Comparison of ENCODE assay signal across 15 cellular contexts in genomic region chr16:30054451-30054850, GRCh38. TPM values are rescaled to one million over a fixed set of nuclear protein-coding genes. Genes with fewer than 3 reads are reported as not detected.
DNase-seq lines count a peak whose midpoint lies in the region; ATAC-seq, FAIRE-seq and TF ChIP-seq lines count a peak whose summit lies in the region.
"Had no signal": no experiment of that assay in that cellular context is flagged by ENCODE, and none has a peak within 500 bp of the region (broad histone marks: within the 10 kb centered on the region; RNA-seq: fewer than 3 reads in every experiment).

No MANE protein-coding gene starts in this region.

- no peaks in the 10 kb centered on the region for H3K27me3 ChIP-seq in K562 (ENCODE audit: control insufficient read depth in 2 of 2, insufficient read depth in 2 of 2, low read length in 2 of 2)
- H3K27me3 ChIP-seq: upper lobe of left lung had no signal

- peak overlapping the region; percentile 81 for H3K27ac Mint-ChIP-seq in HFFc6
- H3K27ac Mint-ChIP-seq in nephron, result peak overlapping the region in 2 of 3 experiments; percentile 51

- peak overlapping the region; percentile 67 for H3K4me2 ChIP-seq in K562 (ENCODE audit: insufficient read depth, low read length)

- H3K9me1 ChIP-seq in K562 (ENCODE audit: control insufficient read depth, insufficient read depth, low read length), result no peaks in the 10 kb centered on the region

- 57% methylated on average over 8 of the region's 8 CpGs for WGBS in K562 (ENCODE audit: insufficient coverage, low coverage, missing lambda C conversion rate)

- H3K4me1 Mint-ChIP-seq in HFFc6 (ENCODE audit: low read depth) (peaks cover 36% of the 10 kb centered on the region), nephron (peaks cover 43% of the 10 kb centered on the region)

- H3K4me1 ChIP-seq in K562 (replicated peaks in 1 of 2; ENCODE audit: control insufficient read depth in 2 of 2, insufficient read depth in 2 of 2, low read length in 2 of 2), result peaks cover 19 to 32% of the 10 kb centered on the region in 2 experiments

- no peaks in the 10 kb centered on the region for H3K9me3 ChIP-seq in K562 (replicated peaks; ENCODE audit: control insufficient read depth, insufficient read depth, low read depth, low read length)
- H3K9me3 ChIP-seq: upper lobe of left lung had no signal

- FAIRE-seq in K562 (lab: Jason Lieb, UNC), result no peak
- FAIRE-seq: A204.1, H1 had no signal

- H2AFZ ChIP-seq in K562 (ENCODE audit: low read depth, low read length), result peak overlapping the region; percentile 40

- POLR2A ChIA-PET in K562 (lab: Yijun Ruan, JAX), result interaction anchor here (0.6 to 4.2 kb wide), 3 partner anchors 12 to 261 kb away, joined by 3 to 29 read pairs (median 6); partner anchors contain the start of gene ALDOA

- TF ChIP-seq CTCF in HFFc6 (IDR thresholded peaks at IDR 0.05) (no peak), K562 (IDR thresholded peaks at IDR 0.05 in 2 of 3, conservative IDR thresholded peaks at IDR 0.05 in 1 of 3; ENCODE audit: insufficient read depth in 2 of 3, low read depth in 1 of 3, low read length in 3 of 3) (no peak), nephron (IDR thresholded peaks at IDR 0.05; ENCODE audit: unreplicated experiment in 3 of 3) (no peak)

- H4K20me1 ChIP-seq in K562 (replicated peaks; ENCODE audit: control insufficient read depth, insufficient read depth, low read length), result peaks cover 4% of the 10 kb centered on the region; the same call in 1 of the 2 replicates

- H3K27me3 Mint-ChIP-seq in HFFc6 (ENCODE audit: insufficient read depth), result peaks cover 2% of the 10 kb centered on the region
- H3K27me3 Mint-ChIP-seq in nephron (ENCODE audit: low read depth), result no peaks in the 10 kb centered on the region

- no peak overlapping the region for H3K4me3 ChIP-seq in K562

- H3K36me3 ChIP-seq in K562 (ENCODE audit: control insufficient read depth, insufficient read depth, low read length), result 0 out of 3 replicates have a peak, but pooled peaks cover 5% of the 10 kb centered on the region
- H3K36me3 ChIP-seq: upper lobe of left lung had no signal

- in situ Hi-C loops in K562 (cut with MboI), result no loop called here

- H3K36me3 Mint-ChIP-seq in HFFc6 (ENCODE audit: low read depth), result peaks cover 9% of the 10 kb centered on the region; the same call in 1 of the 2 replicates
- peaks cover 4% of the 10 kb centered on the region for H3K36me3 Mint-ChIP-seq in nephron (ENCODE audit: low read depth)

- BruUV-seq in K562 (replicated peaks; lab: Mats Ljungman, UMichigan), result no TSS peak

- no peak for TF ChIP-seq POLR2A in K562 (conservative IDR thresholded peaks at IDR 0.05)

- ATAC-seq in K562, result no peak
- ATAC-seq in HG02870 (IDR thresholded peaks at IDR 0.05; ENCODE audit: unreplicated experiment), result no peak

- peak; percentile 26 to 55 for DNase-seq in NCI-H524 (lab: John Stamatoyannopoulos, UW)
- DNase-seq in NCI-H524 treated with DMSO at 0.1 percent for 48 hours (lab: John Stamatoyannopoulos, UW), result no peak
- no peak for DNase-seq in HFFc6
- no peak for DNase-seq in K562 (ENCODE audit: extremely low read depth in 1 of 4, low spot score in 3 of 4)
- DNase-seq in UCSD-AML1 (lab: John Stamatoyannopoulos, UW; ENCODE audit: unreplicated experiment), result no peak
- no peak for DNase-seq in stimulated activated CD4-positive, alpha-beta T cell treated with anti-CD3 and anti-CD28 coated beads, Interleukin-2, amount 100 ng/mL, for 48 hours
- DNase-seq: activated T-cell treated with anti-CD3 and anti-CD28 coated beads for 4 hours, NCI-H446 treated with DMSO at 0.1 percent for 48 hours had no signal

- no peaks in the 10 kb centered on the region for H3K9me3 Mint-ChIP-seq in HFFc6
- no peaks in the 10 kb centered on the region for H3K9me3 Mint-ChIP-seq in nephron

- H3K4me3 Mint-ChIP-seq in HFFc6 (peak overlapping the region; percentile 90), nephron (peak overlapping the region; percentile 81 to 87 (median 84))

- CTCF ChIA-PET in K562 (lab: Yijun Ruan, JAX; ENCODE audit: low intra/inter-chr PET ratio), result no interaction called here

- H3K9ac ChIP-seq in K562 (ENCODE audit: insufficient read depth in 1 of 2, low read depth in 2 of 2, low read length in 2 of 2), result peak overlapping the region in 1 of 2 experiments; percentile 49; a peak in 1 of 4 replicates

- no peak for TF ChIP-seq RAD21 in K562 (CRISPR knock-in tag; conservative IDR thresholded peaks at IDR 0.05 in 1 of 2, IDR thresholded peaks at IDR 0.05 in 1 of 2)

- peaks cover 14% of the 10 kb centered on the region; the same call in 2 of the 3 replicates for H3K79me2 ChIP-seq in K562 (ENCODE audit: control insufficient read depth, insufficient read depth, low read length)

- no peak for TF ChIP-seq EP300 in K562 (IDR thresholded peaks at IDR 0.05; ENCODE audit: low read length)

- intact Hi-C loops in K562 (cut with micrococcal nuclease), result no loop called here

- no peak overlapping the region; the same call in 2 of the 3 replicates for H3K27ac ChIP-seq in K562 (ENCODE audit: extremely low read depth, low read depth, low read length)

RNA-seq across cellular contexts. Expression of gene ALDOA, which starts 11.1 kb away (rescaled TPM):
- total RNA-seq in HFFc6 (2021; fragmentation: NEBNext Ultra II Directional; extraction: Animal tissue kit (Norgen Biotek cat#: 25700)), result 1,000 to 10,000 TPM; 1,621 to 1,937 (median 1,752) TPM
- 353 and 782 TPM in 2 replicates for total RNA-seq in K562 (2011; cell fraction: chromatin; rRNA removed; ENCODE audit: low replicate concordance)
- 1,073 and 1,081 TPM in 2 replicates for total RNA-seq in K562 (2011; cell fraction: nucleolus; rRNA removed)
- 670 and 734 TPM in 2 replicates for total RNA-seq in K562 (2011; cell fraction: nucleoplasm; rRNA removed)
- 1,524 and 2,127 TPM in 2 replicates for total RNA-seq in K562 (2014; rRNA removed)
- 349 and 485 TPM in 2 replicates for total RNA-seq in K562 (2014; rRNA removed; fragmentation: Illumina TruSeq; extraction: Trizol)
- 1,293 TPM in 2 replicates for total RNA-seq in K562 (2015; rRNA removed; fragmentation: Illumina TruSeq; extraction: Trizol)
- total RNA-seq in K562 (2021), result 2,182 and 2,224 TPM in 2 replicates
- polyA plus RNA-seq in K562 (2011; rRNA removed), result 1,608 and 2,690 TPM in 2 replicates
- polyA plus RNA-seq in K562 (2011; cell fraction: cytosol; rRNA removed), result 3,531 and 4,006 TPM in 2 replicates
- polyA plus RNA-seq in K562 (2011; cell fraction: nucleus; rRNA removed), result 1,789 and 1,816 TPM in 2 replicates
- 2,117 and 3,116 TPM in 2 replicates for polyA plus RNA-seq in K562 (2012)
- 1,472 and 2,010 TPM in 2 replicates for polyA plus RNA-seq in K562 (2014; fragmentation: Illumina TruSeq; extraction: Trizol)
- polyA plus RNA-seq in K562 (2014; fragmentation: Nextera tagmentation; extraction: Ambion mirVana), result 100 to 1,000 TPM; 311 to 650 TPM
- 1,079 and 1,272 TPM in 2 replicates for polyA plus RNA-seq in K562 (2014; rRNA removed)
- polyA minus RNA-seq in K562 (2011; rRNA and poly(A)+ RNA removed), result 1,182 and 1,195 TPM in 2 replicates
- polyA minus RNA-seq in K562 (2011; cell fraction: cytosol; rRNA and poly(A)+ RNA removed), result 2,149 and 3,513 TPM in 2 replicates
- 407 and 747 TPM in 2 replicates for polyA minus RNA-seq in K562 (2011; cell fraction: nucleus; rRNA and poly(A)+ RNA removed)

RNA-seq across cellular contexts. Expression of gene PPP4C, which starts 21.3 kb away (rescaled TPM):
- 100 to 1,000 TPM; 111 to 135 (median 123) TPM for total RNA-seq in HFFc6 (2021; fragmentation: NEBNext Ultra II Directional; extraction: Animal tissue kit (Norgen Biotek cat#: 25700))
- 46.3 and 109 TPM in 2 replicates for total RNA-seq in K562 (2011; cell fraction: chromatin; rRNA removed; ENCODE audit: low replicate concordance)
- 90.3 and 97.7 TPM in 2 replicates for total RNA-seq in K562 (2011; cell fraction: nucleolus; rRNA removed)
- total RNA-seq in K562 (2011; cell fraction: nucleoplasm; rRNA removed), result 76.9 and 90.5 TPM in 2 replicates
- total RNA-seq in K562 (2014; rRNA removed) (131 and 171 TPM in 2 replicates), K562 (2014; rRNA removed; fragmentation: Illumina TruSeq; extraction: Trizol) (38.9 and 59.9 TPM in 2 replicates), K562 (2015; rRNA removed; fragmentation: Illumina TruSeq; extraction: Trizol) (107 and 115 TPM in 2 replicates), K562 (2021) (158 TPM in 2 replicates)
- polyA plus RNA-seq in K562 (2011; rRNA removed) (153 and 187 TPM in 2 replicates), K562 (2014; fragmentation: Illumina TruSeq; extraction: Trizol) (138 and 157 TPM in 2 replicates), K562 (2014; fragmentation: Nextera tagmentation; extraction: Ambion mirVana) (10 to 100 TPM in 1 of 2 experiments, 1 to 10 TPM in 1; 3.5 to 10.7 TPM), K562 (2014; rRNA removed) (183 TPM in 2 replicates)
- polyA plus RNA-seq in K562 (2011; cell fraction: cytosol; rRNA removed), result 311 and 402 TPM in 2 replicates
- 149 and 168 TPM in 2 replicates for polyA plus RNA-seq in K562 (2011; cell fraction: nucleus; rRNA removed)
- polyA plus RNA-seq in K562 (2012), result 161 and 166 TPM in 2 replicates
- polyA minus RNA-seq in K562 (2011; rRNA and poly(A)+ RNA removed), result 162 and 295 TPM in 2 replicates
- 136 and 139 TPM in 2 replicates for polyA minus RNA-seq in K562 (2011; cell fraction: cytosol; rRNA and poly(A)+ RNA removed)
- polyA minus RNA-seq in K562 (2011; cell fraction: nucleus; rRNA and poly(A)+ RNA removed), result 23.2 and 36.2 TPM in 2 replicates

RNA-seq across cellular contexts. Expression of gene TLCD3B, which starts 23.4 kb away (rescaled TPM):
- under 1 TPM in 4 of 6 experiments, not detected in 2; 0.28 to 0.39 (median 0.33) TPM for total RNA-seq in HFFc6 (2021; fragmentation: NEBNext Ultra II Directional; extraction: Animal tissue kit (Norgen Biotek cat#: 25700))
- total RNA-seq in K562 (2011; cell fraction: chromatin; rRNA removed; ENCODE audit: low replicate concordance), result 0.35 and 1.1 TPM in 2 replicates
- total RNA-seq in K562 (2011; cell fraction: nucleolus; rRNA removed), result 0.67 and 0.92 TPM in 2 replicates
- total RNA-seq in K562 (2011; cell fraction: nucleoplasm; rRNA removed), result 0.66 and 0.76 TPM in 2 replicates
- total RNA-seq in K562 (2014; rRNA removed) (0.08 and 0.23 TPM in 2 replicates), K562 (2014; rRNA removed; fragmentation: Illumina TruSeq; extraction: Trizol) (not detected in 2 replicates), K562 (2015; rRNA removed; fragmentation: Illumina TruSeq; extraction: Trizol) (0.19 TPM in 1 of 2 replicates, not detected in the other), K562 (2021) (0.20 and 0.22 TPM in 2 replicates)
- polyA plus RNA-seq in K562 (2011; rRNA removed) (0.10 and 0.84 TPM in 2 replicates), K562 (2014; fragmentation: Illumina TruSeq; extraction: Trizol) (0.47 and 0.52 TPM in 2 replicates), K562 (2014; fragmentation: Nextera tagmentation; extraction: Ambion mirVana) (not detected), K562 (2014; rRNA removed) (0.24 and 0.43 TPM in 2 replicates)
- polyA plus RNA-seq in K562 (2011; cell fraction: cytosol; rRNA removed), result 0.30 and 0.63 TPM in 2 replicates
- 1.3 and 1.8 TPM in 2 replicates for polyA plus RNA-seq in K562 (2011; cell fraction: nucleus; rRNA removed)
- 0.40 and 1.6 TPM in 2 replicates for polyA plus RNA-seq in K562 (2012)
- polyA minus RNA-seq in K562 (2011; rRNA and poly(A)+ RNA removed), result 0.33 TPM in 1 of 2 replicates, not detected in the other
- polyA minus RNA-seq in K562 (2011; cell fraction: cytosol; rRNA and poly(A)+ RNA removed), result not detected in 2 replicates
- 0.13 and 0.22 TPM in 2 replicates for polyA minus RNA-seq in K562 (2011; cell fraction: nucleus; rRNA and poly(A)+ RNA removed)
- total RNA-seq: lower leg skin had no signal

RNA-seq across cellular contexts. Expression of gene C16orf92, which starts 31.5 kb away (rescaled TPM):
- total RNA-seq in HFFc6 (2021; fragmentation: NEBNext Ultra II Directional; extraction: Animal tissue kit (Norgen Biotek cat#: 25700)), result not detected
- total RNA-seq in K562 (2011; cell fraction: chromatin; rRNA removed; ENCODE audit: low replicate concordance), result not detected in 2 replicates
- not detected in 2 replicates for total RNA-seq in K562 (2011; cell fraction: nucleolus; rRNA removed)
- total RNA-seq in K562 (2011; cell fraction: nucleoplasm; rRNA removed), result not detected in 2 replicates
- total RNA-seq in K562 (2014; rRNA removed) (not detected in 2 replicates), K562 (2014; rRNA removed; fragmentation: Illumina TruSeq; extraction: Trizol) (not detected in 2 replicates), K562 (2015; rRNA removed; fragmentation: Illumina TruSeq; extraction: Trizol) (not detected in 2 replicates), K562 (2021) (not detected in 2 replicates)
- polyA plus RNA-seq in K562 (2011; rRNA removed) (not detected in 2 replicates), K562 (2014; fragmentation: Illumina TruSeq; extraction: Trizol) (not detected in 2 replicates), K562 (2014; fragmentation: Nextera tagmentation; extraction: Ambion mirVana) (not detected), K562 (2014; rRNA removed) (not detected in 2 replicates)
- polyA plus RNA-seq in K562 (2011; cell fraction: cytosol; rRNA removed), result not detected in 2 replicates
- polyA plus RNA-seq in K562 (2011; cell fraction: nucleus; rRNA removed), result not detected in 2 replicates
- polyA plus RNA-seq in K562 (2012), result not detected in 2 replicates
- polyA minus RNA-seq in K562 (2011; rRNA and poly(A)+ RNA removed), result not detected in 2 replicates
- polyA minus RNA-seq in K562 (2011; cell fraction: cytosol; rRNA and poly(A)+ RNA removed), result not detected in 2 replicates
- polyA minus RNA-seq in K562 (2011; cell fraction: nucleus; rRNA and poly(A)+ RNA removed), result not detected in 2 replicates
- total RNA-seq: H1, lower leg skin, renal cortical epithelial cell, upper lobe of left lung had no signal
- polyA plus RNA-seq: H1 had no signal

RNA-seq across cellular contexts. Expression of gene TBX6, which starts 37.3 kb away (rescaled TPM):
- total RNA-seq in HFFc6 (2021; fragmentation: NEBNext Ultra II Directional; extraction: Animal tissue kit (Norgen Biotek cat#: 25700)), result under 1 TPM; 0.16 to 0.33 (median 0.26) TPM
- total RNA-seq in K562 (2011; cell fraction: chromatin; rRNA removed; ENCODE audit: low replicate concordance), result 0.55 and 0.69 TPM in 2 replicates
- total RNA-seq in K562 (2011; cell fraction: nucleolus; rRNA removed), result 1.1 and 1.2 TPM in 2 replicates
- 0.73 and 1.1 TPM in 2 replicates for total RNA-seq in K562 (2011; cell fraction: nucleoplasm; rRNA removed)
- total RNA-seq in K562 (2014; rRNA removed) (0.09 and 0.73 TPM in 2 replicates), K562 (2014; rRNA removed; fragmentation: Illumina TruSeq; extraction: Trizol) (0.11 TPM in 1 of 2 replicates, not detected in the other), K562 (2015; rRNA removed; fragmentation: Illumina TruSeq; extraction: Trizol) (0.07 and 0.23 TPM in 2 replicates), K562 (2021) (0.18 and 0.51 TPM in 2 replicates)
- polyA plus RNA-seq in K562 (2011; rRNA removed) (0.07 and 0.16 TPM in 2 replicates), K562 (2014; fragmentation: Illumina TruSeq; extraction: Trizol) (0.30 and 0.31 TPM in 2 replicates), K562 (2014; fragmentation: Nextera tagmentation; extraction: Ambion mirVana) (not detected), K562 (2014; rRNA removed) (0.51 and 0.58 TPM in 2 replicates)
- 0.10 and 0.18 TPM in 2 replicates for polyA plus RNA-seq in K562 (2011; cell fraction: cytosol; rRNA removed)
- polyA plus RNA-seq in K562 (2011; cell fraction: nucleus; rRNA removed), result 0.88 and 0.97 TPM in 2 replicates
- polyA plus RNA-seq in K562 (2012), result 0.22 and 0.51 TPM in 2 replicates
- not detected in 2 replicates for polyA minus RNA-seq in K562 (2011; rRNA and poly(A)+ RNA removed)
- not detected in 2 replicates for polyA minus RNA-seq in K562 (2011; cell fraction: cytosol; rRNA and poly(A)+ RNA removed)
- polyA minus RNA-seq in K562 (2011; cell fraction: nucleus; rRNA and poly(A)+ RNA removed), result 0.22 and 0.54 TPM in 2 replicates

Comparison
In these comparisons a context has a peak if more than half of its experiments do, and no peak if none do; other contexts are left out.
1. DNase-seq: peak in NCI-H524 (2 of 2); none in NCI-H524 treated with DMSO at 0.1 percent for 48 hours (single experiment), HFFc6 (single experiment), K562 (0 of 4), UCSD-AML1 (single experiment) and stimulated activated CD4-positive, alpha-beta T cell treated with anti-CD3 and anti-CD28 coated beads, Interleukin-2, amount 100 ng/mL, for 48 hours (0 of 2).